1 cellular context compared by ENCODE assay signal in the genomic region with DNA sequence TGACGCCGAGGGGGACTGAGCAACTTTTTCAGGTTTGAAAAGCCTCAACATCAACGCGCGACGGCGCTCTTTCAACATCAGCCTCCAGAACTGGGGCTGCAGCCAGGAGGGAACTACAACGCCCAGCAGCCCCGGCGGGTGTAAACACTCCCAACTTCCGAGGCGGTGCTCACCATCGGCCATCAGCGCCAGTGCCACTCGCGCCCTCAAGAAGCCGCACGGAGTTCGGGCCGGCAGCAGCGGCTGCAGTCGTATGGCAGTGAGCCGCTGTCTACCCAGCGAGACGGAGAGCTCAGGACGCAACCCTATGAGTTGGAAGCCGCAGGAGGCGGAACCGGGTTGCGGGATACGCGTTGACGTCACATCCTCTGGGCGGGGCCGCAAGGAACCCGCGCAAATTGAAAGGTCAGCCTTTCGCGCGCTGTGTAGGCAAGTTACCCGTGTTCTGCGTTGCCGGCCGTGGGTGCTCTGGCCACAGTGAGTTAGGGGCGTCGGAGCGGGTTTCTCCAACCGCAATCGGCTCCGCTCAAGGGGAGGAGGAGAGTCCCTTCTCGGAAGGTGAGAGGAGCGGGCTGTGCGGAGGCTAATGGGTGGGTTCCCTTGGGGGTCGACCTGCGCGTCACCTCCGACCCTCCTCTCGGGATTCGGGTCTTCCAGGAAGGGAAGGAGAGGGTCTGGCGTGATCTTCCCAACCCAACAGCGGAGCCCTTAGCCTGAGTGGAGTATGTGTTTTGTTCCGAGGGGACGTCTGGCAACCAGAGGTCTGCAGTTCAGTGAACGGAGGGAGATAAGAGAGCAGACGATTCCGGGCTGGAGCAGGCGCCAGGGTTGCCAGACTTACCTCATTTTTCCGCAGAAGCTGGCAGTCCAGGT.
TF ChIP-seq lines count a peak whose summit lies in the region.

A gene (plus strand): TSS at position 409 of the 873 bp plus-strand sequence. CDS start 2,222 bp downstream, outside the sequence.

TF ChIP-seq in GM12878, 131 proteins besides CTCF, POLR2A, EP300 and RAD21 (continued from another document):
- TF ChIP-seq, protein P1, sequence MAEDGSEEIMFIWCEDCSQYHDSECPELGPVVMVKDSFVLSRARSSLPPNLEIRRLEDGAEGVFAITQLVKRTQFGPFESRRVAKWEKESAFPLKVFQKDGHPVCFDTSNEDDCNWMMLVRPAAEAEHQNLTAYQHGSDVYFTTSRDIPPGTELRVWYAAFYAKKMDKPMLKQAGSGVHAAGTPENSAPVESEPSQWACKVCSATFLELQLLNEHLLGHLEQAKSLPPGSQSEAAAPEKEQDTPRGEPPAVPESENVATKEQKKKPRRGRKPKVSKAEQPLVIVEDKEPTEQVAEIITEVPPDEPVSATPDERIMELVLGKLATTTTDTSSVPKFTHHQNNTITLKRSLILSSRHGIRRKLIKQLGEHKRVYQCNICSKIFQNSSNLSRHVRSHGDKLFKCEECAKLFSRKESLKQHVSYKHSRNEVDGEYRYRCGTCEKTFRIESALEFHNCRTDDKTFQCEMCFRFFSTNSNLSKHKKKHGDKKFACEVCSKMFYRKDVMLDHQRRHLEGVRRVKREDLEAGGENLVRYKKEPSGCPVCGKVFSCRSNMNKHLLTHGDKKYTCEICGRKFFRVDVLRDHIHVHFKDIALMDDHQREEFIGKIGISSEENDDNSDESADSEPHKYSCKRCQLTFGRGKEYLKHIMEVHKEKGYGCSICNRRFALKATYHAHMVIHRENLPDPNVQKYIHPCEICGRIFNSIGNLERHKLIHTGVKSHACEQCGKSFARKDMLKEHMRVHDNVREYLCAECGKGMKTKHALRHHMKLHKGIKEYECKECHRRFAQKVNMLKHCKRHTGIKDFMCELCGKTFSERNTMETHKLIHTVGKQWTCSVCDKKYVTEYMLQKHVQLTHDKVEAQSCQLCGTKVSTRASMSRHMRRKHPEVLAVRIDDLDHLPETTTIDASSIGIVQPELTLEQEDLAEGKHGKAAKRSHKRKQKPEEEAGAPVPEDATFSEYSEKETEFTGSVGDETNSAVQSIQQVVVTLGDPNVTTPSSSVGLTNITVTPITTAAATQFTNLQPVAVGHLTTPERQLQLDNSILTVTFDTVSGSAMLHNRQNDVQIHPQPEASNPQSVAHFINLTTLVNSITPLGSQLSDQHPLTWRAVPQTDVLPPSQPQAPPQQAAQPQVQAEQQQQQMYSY (CRISPR knock-in tag; IDR thresholded peaks at IDR 0.05) = no peak
- TF ChIP-seq YY1 (IDR thresholded peaks at IDR 0.05; ENCODE audit: low read depth, low read length) (peak; percentile 89), POLR2AphosphoS5 (IDR thresholded peaks at IDR 0.05; ENCODE audit: low read length) (peak; percentile 82), SREBF2 (IDR thresholded peaks at IDR 0.05; ENCODE audit: low read length) (no peak), NBN (IDR thresholded peaks at IDR 0.05) (peak; percentile 95), IKZF1 (conservative IDR thresholded peaks at IDR 0.05) (peak; percentile 93), SMAD5 (IDR thresholded peaks at IDR 0.05; ENCODE audit: low read depth) (peak; percentile 59; the same call in 1 of the 2 replicates), SP1 (IDR thresholded peaks at IDR 0.05; ENCODE audit: low read depth, low read length) (peak; percentile 83), CBFB (IDR thresholded peaks at IDR 0.05; ENCODE audit: low read depth) (peak; percentile 61; the same call in 1 of the 2 replicates), EED (IDR thresholded peaks at IDR 0.05; ENCODE audit: low read depth) (no peak), BACH1 (IDR thresholded peaks at IDR 0.05; ENCODE audit: borderline replicate concordance) (no peak), BCL11A (IDR thresholded peaks at IDR 0.05; ENCODE audit: low read depth, low read length) (no peak), MXI1 (IDR thresholded peaks at IDR 0.05; ENCODE audit: low read depth, low read length) (peak; percentile 99), PML (IDR thresholded peaks at IDR 0.05; ENCODE audit: low read length) (peak; percentile 59; the same call in 1 of the 2 replicates), ZSCAN29 (IDR thresholded peaks at IDR 0.05) (no peak), STAT1 (conservative IDR thresholded peaks at IDR 0.05) (0 out of 2 replicates have a peak, but pooled peaks have one; percentile 33), SMARCA5 (IDR thresholded peaks at IDR 0.05) (0 out of 2 replicates have a peak, but pooled peaks have one; percentile 34), ZNF274 (IDR thresholded peaks at IDR 0.05; ENCODE audit: insufficient read depth, insufficient read length) (no peak), CREM (IDR thresholded peaks at IDR 0.05; ENCODE audit: low read depth) (peak; percentile 95), HDGF (IDR thresholded peaks at IDR 0.05) (peak; percentile 77; the same call in 1 of the 2 replicates), EZH2 (IDR thresholded peaks at IDR 0.05; ENCODE audit: borderline replicate concordance, control insufficient read depth, low read depth, low read length) (no peak), RFX5 (IDR thresholded peaks at IDR 0.05; ENCODE audit: low read depth, low read length) (no peak), HDAC2 (IDR thresholded peaks at IDR 0.05) (peak; percentile 87; the same call in 1 of the 2 replicates), SMC3 (IDR thresholded peaks at IDR 0.05; ENCODE audit: borderline replicate concordance, low read length) (peak; percentile 39; the same call in 1 of the 2 replicates)
- TF ChIP-seq, protein P2, sequence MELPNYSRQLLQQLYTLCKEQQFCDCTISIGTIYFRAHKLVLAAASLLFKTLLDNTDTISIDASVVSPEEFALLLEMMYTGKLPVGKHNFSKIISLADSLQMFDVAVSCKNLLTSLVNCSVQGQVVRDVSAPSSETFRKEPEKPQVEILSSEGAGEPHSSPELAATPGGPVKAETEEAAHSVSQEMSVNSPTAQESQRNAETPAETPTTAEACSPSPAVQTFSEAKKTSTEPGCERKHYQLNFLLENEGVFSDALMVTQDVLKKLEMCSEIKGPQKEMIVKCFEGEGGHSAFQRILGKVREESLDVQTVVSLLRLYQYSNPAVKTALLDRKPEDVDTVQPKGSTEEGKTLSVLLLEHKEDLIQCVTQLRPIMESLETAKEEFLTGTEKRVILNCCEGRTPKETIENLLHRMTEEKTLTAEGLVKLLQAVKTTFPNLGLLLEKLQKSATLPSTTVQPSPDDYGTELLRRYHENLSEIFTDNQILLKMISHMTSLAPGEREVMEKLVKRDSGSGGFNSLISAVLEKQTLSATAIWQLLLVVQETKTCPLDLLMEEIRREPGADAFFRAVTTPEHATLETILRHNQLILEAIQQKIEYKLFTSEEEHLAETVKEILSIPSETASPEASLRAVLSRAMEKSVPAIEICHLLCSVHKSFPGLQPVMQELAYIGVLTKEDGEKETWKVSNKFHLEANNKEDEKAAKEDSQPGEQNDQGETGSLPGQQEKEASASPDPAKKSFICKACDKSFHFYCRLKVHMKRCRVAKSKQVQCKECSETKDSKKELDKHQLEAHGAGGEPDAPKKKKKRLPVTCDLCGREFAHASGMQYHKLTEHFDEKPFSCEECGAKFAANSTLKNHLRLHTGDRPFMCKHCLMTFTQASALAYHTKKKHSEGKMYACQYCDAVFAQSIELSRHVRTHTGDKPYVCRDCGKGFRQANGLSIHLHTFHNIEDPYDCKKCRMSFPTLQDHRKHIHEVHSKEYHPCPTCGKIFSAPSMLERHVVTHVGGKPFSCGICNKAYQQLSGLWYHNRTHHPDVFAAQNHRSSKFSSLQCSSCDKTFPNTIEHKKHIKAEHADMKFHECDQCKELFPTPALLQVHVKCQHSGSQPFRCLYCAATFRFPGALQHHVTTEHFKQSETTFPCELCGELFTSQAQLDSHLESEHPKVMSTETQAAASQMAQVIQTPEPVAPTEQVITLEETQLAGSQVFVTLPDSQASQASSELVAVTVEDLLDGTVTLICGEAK (IDR thresholded peaks at IDR 0.05; ENCODE audit: borderline replicate concordance) = peak; percentile 97
- TF ChIP-seq, protein P3, sequence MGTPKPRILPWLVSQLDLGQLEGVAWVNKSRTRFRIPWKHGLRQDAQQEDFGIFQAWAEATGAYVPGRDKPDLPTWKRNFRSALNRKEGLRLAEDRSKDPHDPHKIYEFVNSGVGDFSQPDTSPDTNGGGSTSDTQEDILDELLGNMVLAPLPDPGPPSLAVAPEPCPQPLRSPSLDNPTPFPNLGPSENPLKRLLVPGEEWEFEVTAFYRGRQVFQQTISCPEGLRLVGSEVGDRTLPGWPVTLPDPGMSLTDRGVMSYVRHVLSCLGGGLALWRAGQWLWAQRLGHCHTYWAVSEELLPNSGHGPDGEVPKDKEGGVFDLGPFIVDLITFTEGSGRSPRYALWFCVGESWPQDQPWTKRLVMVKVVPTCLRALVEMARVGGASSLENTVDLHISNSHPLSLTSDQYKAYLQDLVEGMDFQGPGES (IDR thresholded peaks at IDR 0.05) = no peak
- TF ChIP-seq, protein P4, sequence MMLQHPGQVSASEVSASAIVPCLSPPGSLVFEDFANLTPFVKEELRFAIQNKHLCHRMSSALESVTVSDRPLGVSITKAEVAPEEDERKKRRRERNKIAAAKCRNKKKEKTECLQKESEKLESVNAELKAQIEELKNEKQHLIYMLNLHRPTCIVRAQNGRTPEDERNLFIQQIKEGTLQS (IDR thresholded peaks at IDR 0.05; ENCODE audit: borderline replicate concordance, extremely low read depth, low read depth, low read length) = peak; percentile 54; the same call in 1 of the 2 replicates
- TF ChIP-seq, protein P5, sequence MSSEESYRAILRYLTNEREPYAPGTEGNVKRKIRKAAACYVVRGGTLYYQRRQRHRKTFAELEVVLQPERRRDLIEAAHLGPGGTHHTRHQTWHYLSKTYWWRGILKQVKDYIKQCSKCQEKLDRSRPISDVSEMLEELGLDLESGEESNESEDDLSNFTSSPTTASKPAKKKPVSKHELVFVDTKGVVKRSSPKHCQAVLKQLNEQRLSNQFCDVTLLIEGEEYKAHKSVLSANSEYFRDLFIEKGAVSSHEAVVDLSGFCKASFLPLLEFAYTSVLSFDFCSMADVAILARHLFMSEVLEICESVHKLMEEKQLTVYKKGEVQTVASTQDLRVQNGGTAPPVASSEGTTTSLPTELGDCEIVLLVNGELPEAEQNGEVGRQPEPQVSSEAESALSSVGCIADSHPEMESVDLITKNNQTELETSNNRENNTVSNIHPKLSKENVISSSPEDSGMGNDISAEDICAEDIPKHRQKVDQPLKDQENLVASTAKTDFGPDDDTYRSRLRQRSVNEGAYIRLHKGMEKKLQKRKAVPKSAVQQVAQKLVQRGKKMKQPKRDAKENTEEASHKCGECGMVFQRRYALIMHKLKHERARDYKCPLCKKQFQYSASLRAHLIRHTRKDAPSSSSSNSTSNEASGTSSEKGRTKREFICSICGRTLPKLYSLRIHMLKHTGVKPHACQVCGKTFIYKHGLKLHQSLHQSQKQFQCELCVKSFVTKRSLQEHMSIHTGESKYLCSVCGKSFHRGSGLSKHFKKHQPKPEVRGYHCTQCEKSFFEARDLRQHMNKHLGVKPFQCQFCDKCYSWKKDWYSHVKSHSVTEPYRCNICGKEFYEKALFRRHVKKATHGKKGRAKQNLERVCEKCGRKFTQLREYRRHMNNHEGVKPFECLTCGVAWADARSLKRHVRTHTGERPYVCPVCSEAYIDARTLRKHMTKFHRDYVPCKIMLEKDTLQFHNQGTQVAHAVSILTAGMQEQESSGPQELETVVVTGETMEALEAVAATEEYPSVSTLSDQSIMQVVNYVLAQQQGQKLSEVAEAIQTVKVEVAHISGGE (CRISPR knock-in tag; IDR thresholded peaks at IDR 0.05) = no peak
- TF ChIP-seq, protein P6, sequence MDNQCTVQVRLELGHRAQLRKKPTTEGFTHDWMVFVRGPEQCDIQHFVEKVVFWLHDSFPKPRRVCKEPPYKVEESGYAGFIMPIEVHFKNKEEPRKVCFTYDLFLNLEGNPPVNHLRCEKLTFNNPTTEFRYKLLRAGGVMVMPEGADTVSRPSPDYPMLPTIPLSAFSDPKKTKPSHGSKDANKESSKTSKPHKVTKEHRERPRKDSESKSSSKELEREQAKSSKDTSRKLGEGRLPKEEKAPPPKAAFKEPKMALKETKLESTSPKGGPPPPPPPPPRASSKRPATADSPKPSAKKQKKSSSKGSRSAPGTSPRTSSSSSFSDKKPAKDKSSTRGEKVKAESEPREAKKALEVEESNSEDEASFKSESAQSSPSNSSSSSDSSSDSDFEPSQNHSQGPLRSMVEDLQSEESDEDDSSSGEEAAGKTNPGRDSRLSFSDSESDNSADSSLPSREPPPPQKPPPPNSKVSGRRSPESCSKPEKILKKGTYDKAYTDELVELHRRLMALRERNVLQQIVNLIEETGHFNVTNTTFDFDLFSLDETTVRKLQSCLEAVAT (IDR thresholded peaks at IDR 0.05) = 0 out of 2 replicates have a peak, but pooled peaks have one; percentile 49
- TF ChIP-seq, protein P7, sequence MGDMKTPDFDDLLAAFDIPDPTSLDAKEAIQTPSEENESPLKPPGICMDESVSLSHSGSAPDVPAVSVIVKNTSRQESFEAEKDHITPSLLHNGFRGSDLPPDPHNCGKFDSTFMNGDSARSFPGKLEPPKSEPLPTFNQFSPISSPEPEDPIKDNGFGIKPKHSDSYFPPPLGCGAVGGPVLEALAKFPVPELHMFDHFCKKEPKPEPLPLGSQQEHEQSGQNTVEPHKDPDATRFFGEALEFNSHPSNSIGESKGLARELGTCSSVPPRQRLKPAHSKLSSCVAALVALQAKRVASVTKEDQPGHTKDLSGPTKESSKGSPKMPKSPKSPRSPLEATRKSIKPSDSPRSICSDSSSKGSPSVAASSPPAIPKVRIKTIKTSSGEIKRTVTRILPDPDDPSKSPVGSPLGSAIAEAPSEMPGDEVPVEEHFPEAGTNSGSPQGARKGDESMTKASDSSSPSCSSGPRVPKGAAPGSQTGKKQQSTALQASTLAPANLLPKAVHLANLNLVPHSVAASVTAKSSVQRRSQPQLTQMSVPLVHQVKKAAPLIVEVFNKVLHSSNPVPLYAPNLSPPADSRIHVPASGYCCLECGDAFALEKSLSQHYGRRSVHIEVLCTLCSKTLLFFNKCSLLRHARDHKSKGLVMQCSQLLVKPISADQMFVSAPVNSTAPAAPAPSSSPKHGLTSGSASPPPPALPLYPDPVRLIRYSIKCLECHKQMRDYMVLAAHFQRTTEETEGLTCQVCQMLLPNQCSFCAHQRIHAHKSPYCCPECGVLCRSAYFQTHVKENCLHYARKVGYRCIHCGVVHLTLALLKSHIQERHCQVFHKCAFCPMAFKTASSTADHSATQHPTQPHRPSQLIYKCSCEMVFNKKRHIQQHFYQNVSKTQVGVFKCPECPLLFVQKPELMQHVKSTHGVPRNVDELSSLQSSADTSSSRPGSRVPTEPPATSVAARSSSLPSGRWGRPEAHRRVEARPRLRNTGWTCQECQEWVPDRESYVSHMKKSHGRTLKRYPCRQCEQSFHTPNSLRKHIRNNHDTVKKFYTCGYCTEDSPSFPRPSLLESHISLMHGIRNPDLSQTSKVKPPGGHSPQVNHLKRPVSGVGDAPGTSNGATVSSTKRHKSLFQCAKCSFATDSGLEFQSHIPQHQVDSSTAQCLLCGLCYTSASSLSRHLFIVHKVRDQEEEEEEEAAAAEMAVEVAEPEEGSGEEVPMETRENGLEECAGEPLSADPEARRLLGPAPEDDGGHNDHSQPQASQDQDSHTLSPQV (IDR thresholded peaks at IDR 0.05) = no peak
- TF ChIP-seq, protein P8, sequence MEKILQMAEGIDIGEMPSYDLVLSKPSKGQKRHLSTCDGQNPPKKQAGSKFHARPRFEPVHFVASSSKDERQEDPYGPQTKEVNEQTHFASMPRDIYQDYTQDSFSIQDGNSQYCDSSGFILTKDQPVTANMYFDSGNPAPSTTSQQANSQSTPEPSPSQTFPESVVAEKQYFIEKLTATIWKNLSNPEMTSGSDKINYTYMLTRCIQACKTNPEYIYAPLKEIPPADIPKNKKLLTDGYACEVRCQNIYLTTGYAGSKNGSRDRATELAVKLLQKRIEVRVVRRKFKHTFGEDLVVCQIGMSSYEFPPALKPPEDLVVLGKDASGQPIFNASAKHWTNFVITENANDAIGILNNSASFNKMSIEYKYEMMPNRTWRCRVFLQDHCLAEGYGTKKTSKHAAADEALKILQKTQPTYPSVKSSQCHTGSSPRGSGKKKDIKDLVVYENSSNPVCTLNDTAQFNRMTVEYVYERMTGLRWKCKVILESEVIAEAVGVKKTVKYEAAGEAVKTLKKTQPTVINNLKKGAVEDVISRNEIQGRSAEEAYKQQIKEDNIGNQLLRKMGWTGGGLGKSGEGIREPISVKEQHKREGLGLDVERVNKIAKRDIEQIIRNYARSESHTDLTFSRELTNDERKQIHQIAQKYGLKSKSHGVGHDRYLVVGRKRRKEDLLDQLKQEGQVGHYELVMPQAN (conservative IDR thresholded peaks at IDR 0.05) = peak; percentile 100
